ENCODE assay signal across 12 cellular contexts in genomic region chr16:85082553-85083050, GRCh38. TPM values are rescaled to one million over a fixed set of nuclear protein-coding genes. Genes with fewer than 3 reads are reported as not detected.
DNase-seq lines count a peak whose midpoint lies in the region; ATAC-seq, FAIRE-seq and TF ChIP-seq lines count a peak whose summit lies in the region.
"Had no signal": no experiment of that assay in that cellular context is flagged by ENCODE, and none has a peak within 500 bp of the region (broad histone marks: within the 10 kb centered on the region; RNA-seq: fewer than 3 reads in every experiment).

No MANE protein-coding gene starts in this region.

- H3K27ac Mint-ChIP-seq in IgD-negative memory B cell = no peak overlapping the region
- H3K27ac Mint-ChIP-seq: activated CD8-positive, alpha-beta memory T cell treated with anti-CD3 and anti-CD28 coated beads, Interleukin-2, amount 10 ng/mL, durations not matched to agents 7 days and 5 days had no signal

- peaks cover 18% of the 10 kb centered on the region for H3K27me3 Mint-ChIP-seq in IgD-negative memory B cell
- H3K27me3 Mint-ChIP-seq: activated CD8-positive, alpha-beta memory T cell treated with anti-CD3 and anti-CD28 coated beads, Interleukin-2, amount 10 ng/mL, durations not matched to agents 7 days and 5 days had no signal

- FAIRE-seq in GM12891 (lab: Jason Lieb, UNC) (peak; percentile 85), H1 (lab: Jason Lieb, UNC) (no peak)
- FAIRE-seq: endometrium had no signal

- H3K4me2 ChIP-seq in H1 (ENCODE audit: insufficient read depth in 1 of 2, low read depth in 2 of 2, low read length in 2 of 2) (peak overlapping the region; percentile 68 to 70), trophoblast cell (ENCODE audit: low read length) (peak overlapping the region; percentile 20)

- no peak overlapping the region for H2BK5ac ChIP-seq in H1 (ENCODE audit: low read depth, low read length)
- no peak overlapping the region for H2BK5ac ChIP-seq in trophoblast cell (ENCODE audit: low read depth, low read length, poor library complexity)

- H3K36me3 Mint-ChIP-seq in IgD-negative memory B cell = no peaks in the 10 kb centered on the region
- H3K36me3 Mint-ChIP-seq: activated CD8-positive, alpha-beta memory T cell treated with anti-CD3 and anti-CD28 coated beads, Interleukin-2, amount 10 ng/mL, durations not matched to agents 7 days and 5 days had no signal

- H2BK12ac ChIP-seq in H1 (ENCODE audit: low read depth, low read length) = peak overlapping the region; percentile 11; the same call in 1 of the 2 replicates
- no peak overlapping the region for H2BK12ac ChIP-seq in trophoblast cell (ENCODE audit: low read length)

- CTCF ChIA-PET in H1 (lab: Charles Lee; ENCODE audit: partially characterized antibody) = interaction anchor here (1.0 to 4.8 kb wide), 3 partner anchors 26 to 56 kb away, joined by 3 to 37 read pairs (median 4); partner anchors contain the start of gene KIAA0513

- H3K9me3 Mint-ChIP-seq in IgD-negative memory B cell = no peaks in the 10 kb centered on the region

- H3K27me3 ChIP-seq in H1 (replicated peaks in 1 of 4; ENCODE audit: control insufficient read depth in 3 of 4, extremely low read depth in 1 of 4, insufficient read depth in 3 of 4, low read length in 3 of 4) (peaks cover 8 to 64% (median 48%) of the 10 kb centered on the region in 4 experiments), trophoblast cell (ENCODE audit: insufficient read depth, low read length) (peaks cover 10% of the 10 kb centered on the region), brain microvascular endothelial cell (replicated peaks) (peaks cover 16% of the 10 kb centered on the region)
- H3K27me3 ChIP-seq: adrenal gland had no signal

- H3K4me1 Mint-ChIP-seq in IgD-negative memory B cell = peaks cover 9 to 20% (median 13%) of the 10 kb centered on the region in 3 donors

- no peak for TF ChIP-seq POLR2A in GM12891 (IDR thresholded peaks at IDR 0.05; ENCODE audit: low read depth, low read length)
- TF ChIP-seq POLR2A in H1 (IDR thresholded peaks at IDR 0.05; ENCODE audit: control extremely low read depth in 1 of 2, low read depth in 2 of 2, low read length in 2 of 2) = no peak

- H3K18ac ChIP-seq in H1 (ENCODE audit: extremely low read depth, low read length) (peak overlapping the region; percentile 57), trophoblast cell (ENCODE audit: low read length) (no peak overlapping the region)

- H3K79me2 ChIP-seq in H1 (ENCODE audit: control insufficient read depth in 1 of 2, insufficient read depth in 2 of 2, low read length in 2 of 2) (no peaks in the 10 kb centered on the region), trophoblast cell (ENCODE audit: control insufficient read depth, insufficient read depth, low read length, poor library complexity) (no peaks in the 10 kb centered on the region)

- H2BK120ac ChIP-seq in H1 (replicated peaks; ENCODE audit: low read depth, low read length) = no peak overlapping the region
- no peak overlapping the region for H2BK120ac ChIP-seq in trophoblast cell (ENCODE audit: insufficient read depth, low read length, poor library complexity)

- WGBS in H1 (ENCODE audit: extremely low coverage in 1 of 2, insufficient coverage in 1 of 2, insufficient read length in 1 of 2, insufficient replicate concordance in 2 of 2, low coverage in 1 of 2, low lambda C conversion rate in 2 of 2, missing lambda C conversion rate in 1 of 2), 2 experiments = 8% methylated on average over 23 of the region's 23 CpGs; no CpG with 5 or more reads in 1 of the 2 experiments
- no CpG with 5 or more reads among the region's 23 CpGs for WGBS in trophoblast cell (ENCODE audit: extremely low coverage, insufficient coverage, insufficient read length)

- no peak for TF ChIP-seq RAD21 in H1 (IDR thresholded peaks at IDR 0.05 in 1 of 2, conservative IDR thresholded peaks at IDR 0.05 in 1 of 2; ENCODE audit: low read depth in 2 of 2, low read length in 2 of 2)

- peaks cover 0 to 2% of the 10 kb centered on the region in 2 experiments for H4K20me1 ChIP-seq in H1 (replicated peaks in 1 of 2; ENCODE audit: control insufficient read depth in 1 of 2, insufficient read depth in 2 of 2, low read length in 2 of 2)

- H2AFZ ChIP-seq in H1 (ENCODE audit: low read length) (no peak overlapping the region), trophoblast cell (ENCODE audit: insufficient read depth, low read length, poor library complexity) (no peak overlapping the region)

- H3K4me3 Mint-ChIP-seq in IgD-negative memory B cell = peak overlapping the region in 3 of 4 donors; percentile 8 to 88 (median 40)
- H3K4me3 Mint-ChIP-seq: activated CD8-positive, alpha-beta memory T cell treated with anti-CD3 and anti-CD28 coated beads, Interleukin-2, amount 10 ng/mL, durations not matched to agents 7 days and 5 days had no signal

- H3K79me1 ChIP-seq in H1 (ENCODE audit: low read depth, low read length) (no peaks in the 10 kb centered on the region), trophoblast cell (ENCODE audit: low read length) (no peaks in the 10 kb centered on the region)

- no peak overlapping the region for H4K8ac ChIP-seq in H1 (ENCODE audit: extremely low read depth, insufficient read depth, low read length)
- no peak overlapping the region for H4K8ac ChIP-seq in trophoblast cell (ENCODE audit: low read depth, low read length)

- DNase-seq in GM12891 (ENCODE audit: insufficient read length, low spot score) = peak; percentile 62
- peak in 1 of 2 experiments; percentile 78 for DNase-seq in H1 (ENCODE audit: low read depth in 1 of 2, low spot score in 2 of 2)
- no peak for DNase-seq in trophoblast cell
- no peak for DNase-seq in NCI-H446 treated with DMSO at 0.1 percent for 48 hours (lab: John Stamatoyannopoulos, UW)
- no peak for DNase-seq in brain microvascular endothelial cell
- DNase-seq: activated CD8-positive, alpha-beta memory T cell treated with anti-CD3 and anti-CD28 coated beads, Interleukin-2, amount 10 ng/mL, durations not matched to agents 7 days and 5 days; adrenal gland had no signal

- ATAC-seq in HG03025 (IDR thresholded peaks at IDR 0.05; ENCODE audit: low FRiP score, unreplicated experiment) (no peak), HG03095 (IDR thresholded peaks at IDR 0.05; ENCODE audit: unreplicated experiment) (no peak)
- ATAC-seq: activated CD8-positive, alpha-beta memory T cell treated with anti-CD3 and anti-CD28 coated beads, Interleukin-2, amount 10 ng/mL, durations not matched to agents 7 days and 5 days had no signal

- 0 out of 2 replicates have a peak overlapping the region, but pooled peaks have one; percentile 31 for H2BK15ac ChIP-seq in H1 (ENCODE audit: low read length)

- peak overlapping the region in 3 of 4 experiments; percentile 9 to 46 (median 27); a peak in 5 of 8 replicates for H3K4me3 ChIP-seq in H1 (ENCODE audit: extremely low read depth in 1 of 4, insufficient read depth in 2 of 4, low read depth in 3 of 4, low read length in 4 of 4)
- no peak overlapping the region for H3K4me3 ChIP-seq in trophoblast cell (ENCODE audit: low read depth, low read length)
- no peak overlapping the region for H3K4me3 ChIP-seq in brain microvascular endothelial cell (ENCODE audit: low read depth, low read length)
- H3K4me3 ChIP-seq: adrenal gland had no signal

- H3K27ac ChIP-seq in H1 (ENCODE audit: low read depth, low read length) (no peak overlapping the region), trophoblast cell (ENCODE audit: low read depth, low read length) (no peak overlapping the region), brain microvascular endothelial cell (no peak overlapping the region)
- H3K27ac ChIP-seq: adrenal gland had no signal

- H3K56ac ChIP-seq in H1 (replicated peaks; ENCODE audit: insufficient read length, low read depth, low read length) = no peak overlapping the region

- TF ChIP-seq CTCF in H1 (IDR thresholded peaks at IDR 0.05; ENCODE audit: control extremely low read depth in 1 of 3, insufficient read depth in 1 of 3, low read depth in 1 of 3, low read length in 3 of 3) (no peak), brain microvascular endothelial cell (IDR thresholded peaks at IDR 0.05; ENCODE audit: low read depth, low read length, missing control alignments) (no peak)

- H3K14ac ChIP-seq in H1 (ENCODE audit: insufficient read length) = no peak overlapping the region
- H3K14ac ChIP-seq in trophoblast cell (ENCODE audit: low read length) = no peak overlapping the region

- H3K4ac ChIP-seq in H1 (replicated peaks; ENCODE audit: insufficient read length, low read depth, low read length) = peak overlapping the region; percentile 73
- no peak overlapping the region for H3K4ac ChIP-seq in trophoblast cell (ENCODE audit: low read depth, low read length)

- H3K9ac ChIP-seq in H1 (replicated peaks in 1 of 4; ENCODE audit: extremely low read depth in 1 of 4, low read depth in 3 of 4, low read length in 3 of 4) (no peak overlapping the region; a peak in 1 of 7 replicates), trophoblast cell (ENCODE audit: low read length) (no peak overlapping the region)

- in situ Hi-C loops in brain microvascular endothelial cell (cut with HindIII; ENCODE audit: low pct_ligation_motif_present, low sequenced_read_pairs) = no loop called here

- H2BK20ac ChIP-seq in H1 (ENCODE audit: low read length) = no peak overlapping the region

- H4K5ac ChIP-seq in H1 (ENCODE audit: insufficient read length, low read depth, low read length) = no peak overlapping the region

- H3K4me1 ChIP-seq in H1 (replicated peaks in 1 of 4; ENCODE audit: control insufficient read depth in 3 of 4, insufficient read depth in 4 of 4, low read length in 3 of 4) = peaks cover 12 to 33% (median 25%) of the 10 kb centered on the region in 4 experiments
- H3K4me1 ChIP-seq in trophoblast cell (ENCODE audit: control insufficient read depth in 1 of 2, insufficient read depth in 2 of 2, low read length in 2 of 2) = peaks cover 7 to 20% of the 10 kb centered on the region in 2 experiments

- POLR2A ChIA-PET in H1 (lab: Charles Lee; ENCODE audit: partially characterized antibody) = no interaction called here

- H3K23me2 ChIP-seq in H1 (ENCODE audit: low read depth, low read length) = peaks cover 7% of the 10 kb centered on the region; the same call in 1 of the 2 replicates

- H3K23ac ChIP-seq in H1 (ENCODE audit: insufficient read length) (no peak overlapping the region), trophoblast cell (ENCODE audit: low read length) (no peak overlapping the region)

- H4K91ac ChIP-seq in H1 (replicated peaks; ENCODE audit: insufficient read length, low read length) (peak overlapping the region; percentile 51), trophoblast cell (ENCODE audit: low read depth, low read length) (no peak overlapping the region)

- H3K36me3 ChIP-seq in H1 (ENCODE audit: control insufficient read depth in 2 of 4, insufficient read depth in 4 of 4, low read length in 3 of 4) (peaks cover 0 to 3% (median 0%) of the 10 kb centered on the region in 4 experiments; a peak in 1 of 8 replicates), trophoblast cell (ENCODE audit: control insufficient read depth in 1 of 2, insufficient read depth in 2 of 2, low read length in 2 of 2) (peaks cover 3 to 9% of the 10 kb centered on the region in 2 experiments), brain microvascular endothelial cell (replicated peaks) (peaks cover 6% of the 10 kb centered on the region)

- TF ChIP-seq EP300 in H1 (IDR thresholded peaks at IDR 0.05; ENCODE audit: borderline replicate concordance in 1 of 2, low read depth in 2 of 2, low read length in 2 of 2) = no peak

- H2AK5ac ChIP-seq in H1 (ENCODE audit: low read depth, low read length) = no peak overlapping the region
- no peak overlapping the region for H2AK5ac ChIP-seq in trophoblast cell (ENCODE audit: low read length)

- H3K9me3 ChIP-seq in H1 (ENCODE audit: insufficient read depth in 2 of 2, low read depth in 1 of 2, low read length in 1 of 2) (no peaks in the 10 kb centered on the region), trophoblast cell (ENCODE audit: insufficient read depth, low read depth, low read length) (peaks cover 4% of the 10 kb centered on the region)
- H3K9me3 ChIP-seq: adrenal gland had no signal

- no peak overlapping the region for H4K12ac ChIP-seq in trophoblast cell (ENCODE audit: low read depth, low read length)

RNA-seq across cellular contexts. Expression of gene CIBAR2, which starts 29.7 kb away (rescaled TPM):
- 0.21 TPM for polyA plus RNA-seq in GM12891 (2012; ENCODE audit: low read depth, missing spikeins)
- polyA plus RNA-seq in IgD-negative memory B cell (not detected), H1 (2011; rRNA removed) (0.06 and 0.18 TPM in 2 replicates)
- total RNA-seq in H1 (2021; fragmentation: NEBNext Ultra II Directional; extraction: Animal tissue kit (Norgen Biotek cat#: 25700)) = not detected in 2 replicates
- polyA plus RNA-seq in H1 (2011; cell fraction: cytosol; rRNA removed) = 0.12 TPM
- 0.23 TPM for polyA plus RNA-seq in H1 (2011; cell fraction: nucleus; rRNA removed)
- polyA plus RNA-seq in H1 (2012, experiment 1 of 2) = 0.15 to 0.29 TPM in 2 of 4 replicates, not detected in the others
- 0.42 TPM for polyA plus RNA-seq in H1 (2012, experiment 2 of 2)
- 0.06 TPM for polyA plus RNA-seq in H1 (2013, experiment 1 of 2)
- polyA plus RNA-seq in H1 (2013, experiment 2 of 2) = 0.02 TPM
- 0.17 TPM in 1 of 2 replicates, not detected in the other for polyA minus RNA-seq in H1 (2011; rRNA and poly(A)+ RNA removed)
- not detected for polyA minus RNA-seq in H1 (2011; cell fraction: cytosol; rRNA and poly(A)+ RNA removed)
- polyA minus RNA-seq in H1 (2011; cell fraction: nucleus; rRNA and poly(A)+ RNA removed) = not detected
- 0.03 TPM in 1 of 2 replicates, not detected in the other for polyA plus RNA-seq in trophoblast cell (2013)
- total RNA-seq: activated CD8-positive, alpha-beta memory T cell treated with anti-CD3 and anti-CD28 coated beads, Interleukin-2, amount 10 ng/mL, durations not matched to agents 7 days and 5 days; myocyte had no signal

RNA-seq across cellular contexts. Expression of gene KIAA0513, which starts 55.0 kb away (rescaled TPM):
- polyA plus RNA-seq in GM12891 (2012; ENCODE audit: low read depth, missing spikeins) = 7.1 TPM
- polyA plus RNA-seq in IgD-negative memory B cell = 1.1 TPM
- total RNA-seq in H1 (2021; fragmentation: NEBNext Ultra II Directional; extraction: Animal tissue kit (Norgen Biotek cat#: 25700)) = 5.8 and 6.1 TPM in 2 replicates
- 2.1 and 3.6 TPM in 2 replicates for polyA plus RNA-seq in H1 (2011; rRNA removed)
- 2.9 TPM for polyA plus RNA-seq in H1 (2011; cell fraction: cytosol; rRNA removed)
- polyA plus RNA-seq in H1 (2011; cell fraction: nucleus; rRNA removed) = 4.0 TPM
- polyA plus RNA-seq in H1 (2012, experiment 1 of 2) = 3.0 to 5.0 TPM (median 4.1 TPM) in 4 replicates
- 8.6 TPM for polyA plus RNA-seq in H1 (2012, experiment 2 of 2)
- 3.0 TPM for polyA plus RNA-seq in H1 (2013, experiment 1 of 2)
- polyA plus RNA-seq in H1 (2013, experiment 2 of 2) = 3.0 TPM
- polyA minus RNA-seq in H1 (2011; rRNA and poly(A)+ RNA removed) = 7.2 and 7.6 TPM in 2 replicates
- polyA minus RNA-seq in H1 (2011; cell fraction: cytosol; rRNA and poly(A)+ RNA removed) = 2.6 TPM
- polyA minus RNA-seq in H1 (2011; cell fraction: nucleus; rRNA and poly(A)+ RNA removed) = 3.6 TPM
- 11.0 and 11.8 TPM in 2 replicates for polyA plus RNA-seq in trophoblast cell (2013)

Comparison
In these comparisons a context has a peak if more than half of its experiments do, and no peak if none do; other contexts are left out.
1. H3K4me3 ChIP-seq: peak in H1 (3 of 4); none in trophoblast cell (single experiment) and brain microvascular endothelial cell (single experiment).